8 cellular contexts compared by ENCODE assay signal in the genomic region with DNA sequence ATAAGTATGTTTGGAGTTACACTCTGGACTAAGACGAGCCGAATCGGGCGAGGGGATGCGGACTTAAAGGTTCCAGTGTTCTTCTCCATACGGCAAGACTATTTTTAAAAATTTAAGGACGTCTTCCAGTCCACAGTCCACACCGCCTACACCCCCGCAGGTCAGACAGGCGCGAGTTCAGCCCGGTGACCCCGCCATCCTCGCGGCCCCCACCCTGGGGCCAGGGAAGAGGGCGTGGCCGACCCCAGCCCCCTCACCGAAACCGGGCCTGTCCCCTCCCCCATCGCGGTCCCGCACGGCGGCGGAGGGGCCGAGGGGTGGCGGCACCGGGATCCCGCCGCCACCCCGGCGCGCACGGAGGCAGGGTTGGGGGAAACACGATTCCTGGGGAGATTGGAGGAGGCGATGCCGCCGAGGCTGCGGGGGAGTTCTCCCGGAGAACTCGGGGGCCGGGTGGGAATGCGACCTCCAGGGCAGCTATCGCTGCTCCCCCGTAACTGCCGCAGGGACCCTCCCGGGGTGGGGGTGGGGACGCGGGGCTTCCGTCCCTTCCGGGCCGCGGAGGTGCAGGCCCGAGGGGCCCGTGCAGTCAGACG. TPM values are rescaled to one million over a fixed set of nuclear protein-coding genes. Genes with fewer than 3 reads are reported as not detected.
DNase-seq lines count a peak whose midpoint lies in the region; ATAC-seq, FAIRE-seq and TF ChIP-seq lines count a peak whose summit lies in the region.

No MANE protein-coding gene starts in this region.

- H3K36me3 ChIP-seq in Peyer's patch (no peaks in the 10 kb centered on the region), fibroblast of lung (ENCODE audit: control insufficient read depth, insufficient read depth, low read length) (no peaks in the 10 kb centered on the region), pancreas (no peaks in the 10 kb centered on the region)

- no peaks in the 10 kb centered on the region for H3K79me2 ChIP-seq in fibroblast of lung (ENCODE audit: control insufficient read depth, insufficient read depth, low read length)

- H3K27ac ChIP-seq in Peyer's patch = peak overlapping the region; percentile 57 to 95 (median 78)
- H3K27ac ChIP-seq in fibroblast of lung (ENCODE audit: insufficient read depth, low read length) = peak overlapping the region; percentile 37
- H3K27ac ChIP-seq in pancreas = peak overlapping the region; percentile 68 to 83 (median 78)

- H3K9ac ChIP-seq in fibroblast of lung (ENCODE audit: insufficient read depth, low read length) = peak overlapping the region; percentile 74

- no peaks in the 10 kb centered on the region for H3K9me3 ChIP-seq in Peyer's patch
- no peaks in the 10 kb centered on the region for H3K9me3 ChIP-seq in fibroblast of lung (ENCODE audit: control insufficient read depth, insufficient read depth, low read depth, low read length)
- H3K9me3 ChIP-seq in pancreas = no peaks in the 10 kb centered on the region

- H3K4me1 ChIP-seq in Peyer's patch (peaks cover 0 to 18% (median 3%) of the 10 kb centered on the region in 4 donors), fibroblast of lung (ENCODE audit: control insufficient read depth, extremely low read depth, insufficient read depth, low read length) (peaks cover 4% of the 10 kb centered on the region), pancreas (no peaks in the 10 kb centered on the region)

- peak; percentile 32 for ATAC-seq in GM21528 (IDR thresholded peaks at IDR 0.05; ENCODE audit: low FRiP score, unreplicated experiment)
- ATAC-seq in pancreas = peak; percentile 22 to 39 (median 30)
- no peak for ATAC-seq in HG02870 (IDR thresholded peaks at IDR 0.05; ENCODE audit: unreplicated experiment)

- H3K4me2 ChIP-seq in fibroblast of lung (ENCODE audit: extremely low read depth, insufficient read depth, low read length) = peak overlapping the region; percentile 15

- DNase-seq in AG04449 (ENCODE audit: low read depth, low spot score) (no peak), Peyer's patch (no peak), fibroblast of lung (ENCODE audit: low read depth in 2 of 2) (no peak), pancreas (peak in 2 of 6 donors; percentile 40 to 72), KBM-7 (no peak)
- no peak for DNase-seq in stimulated activated CD4-positive, alpha-beta T cell treated with anti-CD3 and anti-CD28 coated beads, Interleukin-12 subunit alpha, Interleukin-12 subunit beta, amount 100 ng/mL, for 4 hours

- FAIRE-seq in pancreas (lab: Jason Lieb, UNC) = no peak

- intact Hi-C loops in pancreas (cut with DNase I) = no loop called here

- TF ChIP-seq POLR2A in Peyer's patch (IDR thresholded peaks at IDR 0.05) = no peak

- WGBS in pancreas, 2 donors = 5 to 7% methylated on average over 45 to 56 of the region's 56 CpGs

- peak overlapping the region; percentile 63 for H3K4me3 ChIP-seq in AG04449 (ENCODE audit: low read depth, low read length)
- peak overlapping the region; percentile 66 to 99 (median 79) for H3K4me3 ChIP-seq in Peyer's patch
- peak overlapping the region; percentile 45 to 67 (median 46) for H3K4me3 ChIP-seq in fibroblast of lung (replicated peaks in 1 of 4; ENCODE audit: control extremely low read depth in 1 of 4, insufficient read depth in 1 of 4, low read depth in 3 of 4, low read length in 4 of 4)
- peak overlapping the region; percentile 47 to 69 (median 58) for H3K4me3 ChIP-seq in pancreas

- in situ Hi-C loops in KBM-7 (cut with MboI; ENCODE audit: low pct_unique_long_range_greater_than_20kb, low sequenced_read_pairs) = no loop called here

- H2AFZ ChIP-seq in fibroblast of lung (ENCODE audit: low read length) = peak overlapping the region; percentile 38

- H4K20me1 ChIP-seq in fibroblast of lung (ENCODE audit: control insufficient read depth, extremely low read depth, insufficient read depth, low read length) = no peaks in the 10 kb centered on the region

- CTCF ChIA-PET in AG04449 (lab: Yijun Ruan, JAX) = no interaction called here

- TF ChIP-seq CTCF in AG04449 (IDR thresholded peaks at IDR 0.05; ENCODE audit: insufficient read depth, low read length, missing control alignments) (no peak), Peyer's patch (IDR thresholded peaks at IDR 0.05) (no peak), fibroblast of lung (conservative IDR thresholded peaks at IDR 0.05 in 1 of 2, IDR thresholded peaks at IDR 0.05 in 1 of 2; ENCODE audit: low read depth in 1 of 2, low read length in 2 of 2) (no peak), pancreas (IDR thresholded peaks at IDR 0.05) (no peak)

- H3K27me3 ChIP-seq in Peyer's patch = no peaks in the 10 kb centered on the region
- no peaks in the 10 kb centered on the region for H3K27me3 ChIP-seq in fibroblast of lung (ENCODE audit: control insufficient read depth, insufficient read depth, low read length)
- no peaks in the 10 kb centered on the region for H3K27me3 ChIP-seq in pancreas

- POLR2A ChIA-PET in AG04449 (lab: Yijun Ruan, JAX) = interaction anchor here (1.0 kb wide), 1 partner anchor 13 kb away, joined by 3 read pairs; no protein-coding TSS in a partner anchor

RNA-seq across cellular contexts. Expression of a gene that starts 24.6 kb away (rescaled TPM):
- total RNA-seq in Peyer's patch = 100 to 1,000 TPM in 1 of 4 donors, 10 to 100 TPM in 3; 42.9 to 100 (median 68.7) TPM
- 16.3 and 23.1 TPM in 2 replicates for total RNA-seq in fibroblast of lung
- 6.1 and 8.1 TPM in 2 replicates for polyA plus RNA-seq in fibroblast of lung
- 5.0 and 7.1 TPM in 2 replicates for polyA plus RNA-seq in fibroblast of lung (2012)
- 14.3 and 26.8 TPM in 2 replicates for polyA minus RNA-seq in fibroblast of lung (ENCODE audit: low replicate concordance)
- 10 to 100 TPM in 2 of 6 donors, 1 to 10 TPM in 4; 5.3 to 22.4 (median 6.8) TPM for total RNA-seq in pancreas
- 1 to 10 TPM; 4.2 to 8.2 TPM for polyA plus RNA-seq in pancreas
